18 cellular contexts compared by ENCODE assay signal in the genomic region with DNA sequence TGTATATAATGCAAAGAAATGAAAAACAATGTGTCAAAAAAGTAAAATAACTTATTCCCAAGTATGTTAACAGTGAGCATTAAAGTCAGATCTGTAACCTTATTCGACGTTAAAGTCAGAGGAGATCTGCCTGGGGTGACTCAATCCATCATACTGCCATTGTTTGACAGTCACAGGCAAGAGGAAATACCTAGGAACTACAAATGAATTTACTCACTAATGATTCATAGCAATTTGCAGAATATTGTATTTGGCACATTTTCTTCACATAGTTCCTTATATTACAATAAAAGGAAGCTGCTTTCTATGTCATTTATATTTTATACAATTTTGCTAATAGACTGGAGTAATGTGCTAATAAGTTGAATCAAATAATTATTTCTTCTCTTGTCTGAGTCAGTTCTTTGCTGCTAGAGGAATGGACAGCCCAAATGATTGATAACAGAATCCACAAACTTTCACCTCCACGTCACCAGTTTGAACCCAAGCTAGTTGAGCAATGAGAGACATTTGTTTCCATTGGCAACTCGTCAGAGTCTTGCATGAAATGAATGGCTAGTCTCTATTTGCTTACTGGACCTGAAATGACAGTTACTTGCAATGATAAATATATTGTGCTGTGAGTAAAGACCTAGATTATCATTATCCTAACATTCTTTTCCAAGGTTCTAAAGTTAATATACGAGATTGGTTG. TPM values are rescaled to one million over a fixed set of nuclear protein-coding genes. Genes with fewer than 3 reads are reported as not detected.
A peak's percentile ranks its signal among the peaks of the same experiment; 100 is the strongest.
DNase-seq lines count a peak whose midpoint lies in the region; FAIRE-seq and TF ChIP-seq lines count a peak whose summit lies in the region.
"Had no signal": no experiment of that assay in that cellular context is flagged by ENCODE, and none has a peak within 500 bp of the region (broad histone marks: within the 10 kb centered on the region; RNA-seq: fewer than 3 reads in every experiment).

No MANE protein-coding gene starts in this region.

- no peak for FAIRE-seq in GM12892 (lab: Jason Lieb, UNC)
- no peak for FAIRE-seq in small intestine (lab: Jason Lieb, UNC)
- FAIRE-seq: D721Med, GM12878 had no signal

- H3K36me3 Mint-ChIP-seq in MCF 10A (ENCODE audit: insufficient read depth, unreplicated experiment) (no peaks in the 10 kb centered on the region), type B pancreatic cell (no peaks in the 10 kb centered on the region)

- H3K4me3 Mint-ChIP-seq in MCF 10A (ENCODE audit: unreplicated experiment) (no peak overlapping the region), type B pancreatic cell (peak overlapping the region; percentile 16)
- H3K4me3 Mint-ChIP-seq: neural crest cell had no signal

- TF ChIP-seq POLR2A in breast epithelium (IDR thresholded peaks at IDR 0.05), result no peak
- TF ChIP-seq POLR2A in GM12892 (IDR thresholded peaks at IDR 0.05; ENCODE audit: low read depth, low read length), result no peak

- no peaks in the 10 kb centered on the region for H3K4me1 ChIP-seq in breast epithelium
- no peaks in the 10 kb centered on the region for H3K4me1 ChIP-seq in small intestine (ENCODE audit: control insufficient read depth in 2 of 2, insufficient read depth in 1 of 2, low read depth in 1 of 2, low read length in 1 of 2)
- H3K4me1 ChIP-seq: heart right ventricle, lower lobe of right lung had no signal

- H3K27me3 ChIP-seq in breast epithelium (no peaks in the 10 kb centered on the region), small intestine (ENCODE audit: control insufficient read depth in 2 of 2, insufficient read depth in 2 of 2, low read length in 2 of 2) (no peaks in the 10 kb centered on the region)
- H3K27me3 ChIP-seq: heart right ventricle had no signal

- intact Hi-C loops in MCF 10A (cut with micrococcal nuclease), result no loop called here
- intact Hi-C loops in breast epithelium (cut with DNase I; ENCODE audit: low total_unique reads), result no loop called here

- DNase-seq in MCF 10A (ENCODE audit: unreplicated experiment), result peak; percentile 75
- no peak for DNase-seq in breast epithelium (ENCODE audit: low spot score in 2 of 2)
- peak; percentile 3 for DNase-seq in amniotic stem cell (lab: John Stamatoyannopoulos, UW)
- peak; percentile 70 to 79 for DNase-seq in foreskin fibroblast
- DNase-seq in type B pancreatic cell (ENCODE audit: extremely low spot score, unreplicated experiment), result no peak
- DNase-seq in GM12892 (ENCODE audit: insufficient read length), result no peak
- no peak for DNase-seq in T-helper 1 cell
- DNase-seq in small intestine, result no peak
- DNase-seq: 8988T; activated naive CD4-positive, alpha-beta T cell; heart right ventricle; lower lobe of right lung; NCI-H1105; NCI-H524; Right ventricle myocardium superior had no signal

- H3K27me3 Mint-ChIP-seq in MCF 10A (ENCODE audit: insufficient read depth, unreplicated experiment) (no peaks in the 10 kb centered on the region), type B pancreatic cell (peaks cover 13% of the 10 kb centered on the region)

- CTCF ChIA-PET in MCF 10A (lab: Yijun Ruan, JAX), result no interaction called here

- no peak for TF ChIP-seq CTCF in MCF 10A (IDR thresholded peaks at IDR 0.05; ENCODE audit: unreplicated experiment)
- TF ChIP-seq CTCF in breast epithelium (IDR thresholded peaks at IDR 0.05), result no peak
- no peak for TF ChIP-seq CTCF in foreskin fibroblast (IDR thresholded peaks at IDR 0.05; ENCODE audit: low read depth, low read length)
- no peak for TF ChIP-seq CTCF in type B pancreatic cell (conservative IDR thresholded peaks at IDR 0.05)

- no peaks in the 10 kb centered on the region for H3K36me3 ChIP-seq in breast epithelium
- H3K36me3 ChIP-seq in small intestine (ENCODE audit: control insufficient read depth in 2 of 2, insufficient read depth in 2 of 2, low read length in 2 of 2), result no peaks in the 10 kb centered on the region
- H3K36me3 ChIP-seq: heart right ventricle, lower lobe of right lung had no signal

- 47 to 68% (median 49%) methylated on average over 5 of the region's 5 CpGs for WGBS in small intestine, 3 donors

- H3K9me3 ChIP-seq in breast epithelium (peaks cover 0 to 9% of the 10 kb centered on the region in 2 donors), small intestine (ENCODE audit: control insufficient read depth, low read depth) (no peaks in the 10 kb centered on the region)
- H3K9me3 ChIP-seq: lower lobe of right lung had no signal

- no TSS peak for BruUV-seq in MCF 10A (replicated peaks; lab: Mats Ljungman, UMichigan)

- H3K27ac Mint-ChIP-seq in MCF 10A (ENCODE audit: low read depth, unreplicated experiment) (no peak overlapping the region), type B pancreatic cell (no peak overlapping the region)

- H3K4me1 Mint-ChIP-seq in MCF 10A (ENCODE audit: insufficient read depth, unreplicated experiment) (no peaks in the 10 kb centered on the region), type B pancreatic cell (ENCODE audit: unreplicated experiment) (no peaks in the 10 kb centered on the region)
- H3K4me1 Mint-ChIP-seq: neural crest cell had no signal

- H3K27ac ChIP-seq in breast epithelium (no peak overlapping the region), small intestine (ENCODE audit: low read depth in 1 of 2, low read length in 1 of 2) (no peak overlapping the region)
- H3K27ac ChIP-seq: heart right ventricle, lower lobe of right lung had no signal

- peaks cover 2% of the 10 kb centered on the region for H3K9me3 Mint-ChIP-seq in MCF 10A (ENCODE audit: unreplicated experiment)
- H3K9me3 Mint-ChIP-seq in type B pancreatic cell, result peaks cover 3% of the 10 kb centered on the region

- H3K4me3 ChIP-seq in breast epithelium, result no peak overlapping the region
- no peak overlapping the region for H3K4me3 ChIP-seq in foreskin fibroblast (ENCODE audit: low read depth in 1 of 2, low read length in 2 of 2)
- H3K4me3 ChIP-seq in small intestine (ENCODE audit: low read depth in 1 of 2, low read length in 2 of 2), result no peak overlapping the region
- H3K4me3 ChIP-seq: GM12878, heart right ventricle, lower lobe of right lung had no signal

- POLR2A ChIA-PET in MCF 10A (lab: Yijun Ruan, JAX), result interaction anchor here (0.8 kb wide), 1 partner anchor 48 kb away, joined by 4 read pairs; a partner anchor contains a TSS

RNA-seq across cellular contexts. Expression of a gene that starts 48.5 kb away (rescaled TPM):
- total RNA-seq in MCF 10A (2022) (33.7 and 41.7 TPM in 2 replicates), breast epithelium (10 to 100 TPM; 47.9 to 71.0 (median 61.1) TPM), type B pancreatic cell (ENCODE audit: low replicate concordance) (42.2 and 49.3 TPM in 2 replicates)
- polyA plus RNA-seq in GM12892 (2012; ENCODE audit: missing spikeins), result 11.4 TPM
- polyA plus RNA-seq in small intestine, result 10 to 100 TPM; 11.0 to 19.7 (median 11.1) TPM

Comparison
In these comparisons a context has a peak if more than half of its experiments do, and no peak if none do; other contexts are left out.
1. DNase-seq: peak in MCF 10A (single experiment), amniotic stem cell (single experiment) and foreskin fibroblast (2 of 2); none in breast epithelium (0 of 2), type B pancreatic cell (single experiment), GM12892 (single experiment), T-helper 1 cell (0 of 5) and small intestine (single experiment).